8 cellular contexts compared by ENCODE assay signal in the genomic region with DNA sequence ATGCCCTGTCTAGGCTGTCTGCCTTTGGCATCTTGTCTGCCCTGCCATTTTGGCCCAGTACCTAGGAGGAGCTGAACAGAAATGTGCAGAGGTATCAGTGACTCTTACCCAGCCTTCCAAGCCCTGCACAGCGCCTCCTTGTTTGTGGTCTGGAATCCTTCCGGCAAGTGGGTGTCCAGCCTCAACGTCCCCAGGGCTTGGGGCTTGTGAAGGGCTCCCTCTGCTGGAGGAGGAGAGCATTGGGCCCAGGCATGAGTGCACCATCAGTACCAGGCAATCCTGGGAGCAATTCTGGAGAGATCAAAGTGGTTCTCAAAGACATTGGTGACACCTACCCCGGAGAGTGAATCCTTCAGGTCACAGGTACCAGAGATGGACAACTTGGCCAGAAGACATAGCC. TPM values are rescaled to one million over a fixed set of nuclear protein-coding genes. Genes with fewer than 3 reads are reported as not detected.
A peak's percentile ranks its signal among the peaks of the same experiment; 100 is the strongest.
DNase-seq lines count a peak whose midpoint lies in the region; ATAC-seq, FAIRE-seq and TF ChIP-seq lines count a peak whose summit lies in the region.
"Had no signal": no experiment of that assay in that cellular context is flagged by ENCODE, and none has a peak within 500 bp of the region (broad histone marks: within the 10 kb centered on the region; RNA-seq: fewer than 3 reads in every experiment).

No MANE protein-coding gene starts in this region.

- ATAC-seq in K562 = no peak

- H3K27ac Mint-ChIP-seq in activated T-helper 1 cell treated with anti-CD3 and anti-CD28 coated beads, Interleukin-12 subunit alpha, Interleukin-12 subunit beta, Interleukin-2, Interleukin-4 antibody, amounts not matched to agents 30 ng/mL and 10 ng/mL and 1 ng/mL, durations not matched to agents 14 hours and 24 hours and 36 hours = no peak overlapping the region
- H3K27ac Mint-ChIP-seq: T-helper 1 cell treated with Interleukin-12 subunit alpha and Interleukin-12 subunit beta and Interleukin-4 antibody, amounts not matched to agents 30 μg/mL and 1 μg/mL, for 36 hours had no signal

- no peak overlapping the region for H3K4me3 Mint-ChIP-seq in activated T-helper 1 cell treated with anti-CD3 and anti-CD28 coated beads, Interleukin-12 subunit alpha, Interleukin-12 subunit beta, Interleukin-2, Interleukin-4 antibody, amounts not matched to agents 30 ng/mL and 10 ng/mL and 1 ng/mL, durations not matched to agents 14 hours and 24 hours and 36 hours
- H3K4me3 Mint-ChIP-seq: T-helper 1 cell treated with Interleukin-12 subunit alpha and Interleukin-12 subunit beta and Interleukin-4 antibody, amounts not matched to agents 30 μg/mL and 1 μg/mL, for 36 hours had no signal

- no peak for FAIRE-seq in K562 (lab: Jason Lieb, UNC)

- H3K36me3 ChIP-seq in K562 (ENCODE audit: control insufficient read depth, insufficient read depth, low read length) = no peaks in the 10 kb centered on the region
- no peaks in the 10 kb centered on the region for H3K36me3 ChIP-seq in neutrophil

- no peak overlapping the region for H2AFZ ChIP-seq in K562 (ENCODE audit: low read depth, low read length)

- H3K27me3 ChIP-seq in K562 (ENCODE audit: control insufficient read depth in 2 of 2, insufficient read depth in 2 of 2, low read length in 2 of 2) (no peaks in the 10 kb centered on the region), neutrophil (no peaks in the 10 kb centered on the region)

- H3K9ac ChIP-seq in K562 (ENCODE audit: insufficient read depth in 1 of 2, low read depth in 2 of 2, low read length in 2 of 2) = no peak overlapping the region

- no peaks in the 10 kb centered on the region for H3K4me1 Mint-ChIP-seq in activated T-helper 1 cell treated with anti-CD3 and anti-CD28 coated beads, Interleukin-12 subunit alpha, Interleukin-12 subunit beta, Interleukin-2, Interleukin-4 antibody, amounts not matched to agents 30 ng/mL and 10 ng/mL and 1 ng/mL, durations not matched to agents 14 hours and 24 hours and 36 hours (ENCODE audit: low read depth)

- BruUV-seq in K562 (replicated peaks; lab: Mats Ljungman, UMichigan) = no TSS peak

- CTCF ChIA-PET in K562 (lab: Yijun Ruan, JAX; ENCODE audit: low intra/inter-chr PET ratio) = interaction anchor here (1.0 kb wide), 1 partner anchor 123 kb away, joined by 3 read pairs; no protein-coding TSS in a partner anchor

- H3K79me2 ChIP-seq in K562 (ENCODE audit: control insufficient read depth, insufficient read depth, low read length) = no peaks in the 10 kb centered on the region

- DNase-seq in Kasumi-1 (lab: John Stamatoyannopoulos, UW) = peak; percentile 5 to 16
- DNase-seq in K562 (ENCODE audit: extremely low read depth in 1 of 4, low spot score in 3 of 4) = peak in 1 of 4 experiments; percentile 4
- no peak for DNase-seq in NCI-H345 (lab: John Stamatoyannopoulos, UW)
- no peak for DNase-seq in posterior cingulate gyrus
- no peak for DNase-seq in activated T-helper 1 cell treated with anti-CD3 and anti-CD28 coated beads, Interleukin-12 subunit alpha, Interleukin-12 subunit beta, Interleukin-2, Interleukin-4 antibody, amounts not matched to agents 30 ng/mL and 10 ng/mL and 1 ng/mL, durations not matched to agents 14 hours and 24 hours and 36 hours (ENCODE audit: low spot score)

- no peaks in the 10 kb centered on the region for H3K36me3 Mint-ChIP-seq in activated T-helper 1 cell treated with anti-CD3 and anti-CD28 coated beads, Interleukin-12 subunit alpha, Interleukin-12 subunit beta, Interleukin-2, Interleukin-4 antibody, amounts not matched to agents 30 ng/mL and 10 ng/mL and 1 ng/mL, durations not matched to agents 14 hours and 24 hours and 36 hours (ENCODE audit: low read depth)

- intact Hi-C loops in K562 (cut with micrococcal nuclease) (loop anchor here (10.0 kb wide), 1 partner anchor 119 kb away; no protein-coding TSS in a partner anchor), posterior cingulate gyrus (cut with DNase I) (no loop called here)
- intact Hi-C loops in activated T-helper 1 cell treated with anti-CD3 and anti-CD28 coated beads, Interleukin-12 subunit alpha, Interleukin-12 subunit beta, Interleukin-2, Interleukin-4 antibody, amounts not matched to agents 30 ng/mL and 10 ng/mL and 1 ng/mL, durations not matched to agents 14 hours and 24 hours and 36 hours (cut with micrococcal nuclease) = loop anchor here (1.0 kb wide), 1 partner anchor 122 kb away; no protein-coding TSS in a partner anchor

- H3K27ac ChIP-seq in K562 (ENCODE audit: extremely low read depth, low read depth, low read length) = no peak overlapping the region
- H3K27ac ChIP-seq in neutrophil = no peak overlapping the region

- POLR2A ChIA-PET in K562 (lab: Yijun Ruan, JAX) = interaction anchor here (0.6 kb wide), 1 partner anchor 216 kb away, joined by 3 read pairs; no protein-coding TSS in a partner anchor

- no peaks in the 10 kb centered on the region for H3K9me3 ChIP-seq in K562 (replicated peaks; ENCODE audit: control insufficient read depth, insufficient read depth, low read depth, low read length)
- H3K9me3 ChIP-seq in neutrophil = no peaks in the 10 kb centered on the region

- no peaks in the 10 kb centered on the region for H4K20me1 ChIP-seq in K562 (replicated peaks; ENCODE audit: control insufficient read depth, insufficient read depth, low read length)

- H3K9me1 ChIP-seq in K562 (ENCODE audit: control insufficient read depth, insufficient read depth, low read length) = no peaks in the 10 kb centered on the region

- no peak overlapping the region for H3K4me2 ChIP-seq in K562 (ENCODE audit: insufficient read depth, low read length)

- H3K4me1 ChIP-seq in K562 (replicated peaks in 1 of 2; ENCODE audit: control insufficient read depth in 2 of 2, insufficient read depth in 2 of 2, low read length in 2 of 2) (peaks cover 0 to 5% of the 10 kb centered on the region in 2 experiments; a peak in 2 of 5 replicates), neutrophil (ENCODE audit: control insufficient read depth in 1 of 2, insufficient read depth in 1 of 2, low read depth in 1 of 2, low read length in 1 of 2) (no peaks in the 10 kb centered on the region)

- WGBS in K562 (ENCODE audit: insufficient coverage, low coverage, missing lambda C conversion rate) = 5% methylated on average over 4 of the region's 4 CpGs

- TF ChIP-seq RAD21 in K562 (CRISPR knock-in tag; conservative IDR thresholded peaks at IDR 0.05 in 1 of 2, IDR thresholded peaks at IDR 0.05 in 1 of 2) = peak in 1 of 2 experiments; percentile 29; a peak in 1 of 4 replicates

- H3K27me3 Mint-ChIP-seq in activated T-helper 1 cell treated with anti-CD3 and anti-CD28 coated beads, Interleukin-12 subunit alpha, Interleukin-12 subunit beta, Interleukin-2, Interleukin-4 antibody, amounts not matched to agents 30 ng/mL and 10 ng/mL and 1 ng/mL, durations not matched to agents 14 hours and 24 hours and 36 hours (ENCODE audit: insufficient read depth) = peaks cover 5% of the 10 kb centered on the region

- no peaks in the 10 kb centered on the region for H3K9me3 Mint-ChIP-seq in activated T-helper 1 cell treated with anti-CD3 and anti-CD28 coated beads, Interleukin-12 subunit alpha, Interleukin-12 subunit beta, Interleukin-2, Interleukin-4 antibody, amounts not matched to agents 30 ng/mL and 10 ng/mL and 1 ng/mL, durations not matched to agents 14 hours and 24 hours and 36 hours
- H3K9me3 Mint-ChIP-seq: T-helper 1 cell treated with Interleukin-12 subunit alpha and Interleukin-12 subunit beta and Interleukin-4 antibody, amounts not matched to agents 30 μg/mL and 1 μg/mL, for 36 hours had no signal

- in situ Hi-C loops in K562 (cut with MboI) = no loop called here

- peak; percentile 95 for TF ChIP-seq CTCF in GM12872 (IDR thresholded peaks at IDR 0.05; ENCODE audit: insufficient read depth, low read depth, low read length)
- TF ChIP-seq CTCF in K562 (IDR thresholded peaks at IDR 0.05 in 2 of 3, conservative IDR thresholded peaks at IDR 0.05 in 1 of 3; ENCODE audit: insufficient read depth in 2 of 3, low read depth in 1 of 3, low read length in 3 of 3) = peak; percentile 21 to 37 (median 30); a peak in 3 of 6 replicates
- TF ChIP-seq CTCF in neutrophil (IDR thresholded peaks at IDR 0.05) = peak; percentile 17

- no peak for TF ChIP-seq EP300 in K562 (IDR thresholded peaks at IDR 0.05; ENCODE audit: low read length)

- no peak for TF ChIP-seq POLR2A in K562 (conservative IDR thresholded peaks at IDR 0.05)

- H3K4me3 ChIP-seq in K562 = no peak overlapping the region
- H3K4me3 ChIP-seq in neutrophil (ENCODE audit: low read depth in 1 of 2, low read length in 1 of 2) = no peak overlapping the region

RNA-seq across cellular contexts. Expression of a gene that starts 2.4 kb away (rescaled TPM):
- total RNA-seq in K562 (2011; cell fraction: chromatin; rRNA removed; ENCODE audit: low replicate concordance) = not detected in 2 replicates
- not detected in 2 replicates for total RNA-seq in K562 (2011; cell fraction: nucleolus; rRNA removed)
- total RNA-seq in K562 (2011; cell fraction: nucleoplasm; rRNA removed) = 0.53 TPM in 1 of 2 replicates, not detected in the other
- total RNA-seq in K562 (2014; rRNA removed) = not detected in 2 replicates
- not detected in 2 replicates for total RNA-seq in K562 (2014; rRNA removed; fragmentation: Illumina TruSeq; extraction: Trizol)
- not detected in 2 replicates for total RNA-seq in K562 (2015; rRNA removed; fragmentation: Illumina TruSeq; extraction: Trizol)
- total RNA-seq in K562 (2021) = not detected in 2 replicates
- polyA plus RNA-seq in K562 (2011; rRNA removed) = not detected in 2 replicates
- polyA plus RNA-seq in K562 (2011; cell fraction: cytosol; rRNA removed) = not detected in 2 replicates
- not detected in 2 replicates for polyA plus RNA-seq in K562 (2011; cell fraction: nucleus; rRNA removed)
- not detected in 2 replicates for polyA plus RNA-seq in K562 (2012)
- polyA plus RNA-seq in K562 (2014; fragmentation: Illumina TruSeq; extraction: Trizol) = not detected in 2 replicates
- polyA plus RNA-seq in K562 (2014; fragmentation: Nextera tagmentation; extraction: Ambion mirVana) = not detected
- not detected in 2 replicates for polyA plus RNA-seq in K562 (2014; rRNA removed)
- not detected in 2 replicates for polyA minus RNA-seq in K562 (2011; rRNA and poly(A)+ RNA removed)
- polyA minus RNA-seq in K562 (2011; cell fraction: cytosol; rRNA and poly(A)+ RNA removed) = not detected in 2 replicates
- not detected in 2 replicates for polyA minus RNA-seq in K562 (2011; cell fraction: nucleus; rRNA and poly(A)+ RNA removed)
- not detected in 2 replicates for total RNA-seq in activated T-helper 1 cell treated with anti-CD3 and anti-CD28 coated beads, Interleukin-12 subunit alpha, Interleukin-12 subunit beta, Interleukin-2, Interleukin-4 antibody, amounts not matched to agents 30 ng/mL and 10 ng/mL and 1 ng/mL, durations not matched to agents 14 hours and 24 hours and 36 hours

RNA-seq across cellular contexts. Expression of a gene that starts 30.1 kb away (rescaled TPM):
- not detected in 2 replicates for total RNA-seq in K562 (2011; cell fraction: chromatin; rRNA removed; ENCODE audit: low replicate concordance)
- not detected in 2 replicates for total RNA-seq in K562 (2011; cell fraction: nucleolus; rRNA removed)
- not detected in 2 replicates for total RNA-seq in K562 (2011; cell fraction: nucleoplasm; rRNA removed)
- 0.16 TPM in 1 of 2 replicates, not detected in the other for total RNA-seq in K562 (2014; rRNA removed)
- not detected in 2 replicates for total RNA-seq in K562 (2014; rRNA removed; fragmentation: Illumina TruSeq; extraction: Trizol)
- total RNA-seq in K562 (2015; rRNA removed; fragmentation: Illumina TruSeq; extraction: Trizol) = not detected in 2 replicates
- total RNA-seq in K562 (2021) = not detected in 2 replicates
- polyA plus RNA-seq in K562 (2011; rRNA removed) = not detected in 2 replicates
- polyA plus RNA-seq in K562 (2011; cell fraction: cytosol; rRNA removed) = 0.30 TPM in 1 of 2 replicates, not detected in the other
- polyA plus RNA-seq in K562 (2011; cell fraction: nucleus; rRNA removed) = not detected in 2 replicates
- 0.13 and 0.26 TPM in 2 replicates for polyA plus RNA-seq in K562 (2012)
- 0.10 TPM in 1 of 2 replicates, not detected in the other for polyA plus RNA-seq in K562 (2014; fragmentation: Illumina TruSeq; extraction: Trizol)
- polyA plus RNA-seq in K562 (2014; fragmentation: Nextera tagmentation; extraction: Ambion mirVana) = not detected
- 0.11 TPM in 1 of 2 replicates, not detected in the other for polyA plus RNA-seq in K562 (2014; rRNA removed)
- polyA minus RNA-seq in K562 (2011; rRNA and poly(A)+ RNA removed) = not detected in 2 replicates
- polyA minus RNA-seq in K562 (2011; cell fraction: cytosol; rRNA and poly(A)+ RNA removed) = not detected in 2 replicates
- polyA minus RNA-seq in K562 (2011; cell fraction: nucleus; rRNA and poly(A)+ RNA removed) = not detected in 2 replicates
- not detected in 2 replicates for total RNA-seq in activated T-helper 1 cell treated with anti-CD3 and anti-CD28 coated beads, Interleukin-12 subunit alpha, Interleukin-12 subunit beta, Interleukin-2, Interleukin-4 antibody, amounts not matched to agents 30 ng/mL and 10 ng/mL and 1 ng/mL, durations not matched to agents 14 hours and 24 hours and 36 hours

Comparison
In these comparisons a context has a peak if more than half of its experiments do, and no peak if none do; other contexts are left out.
1. CTCF ChIP-seq: peak in every context shown above with its lines; median percentile 95 in GM12872; 30 in K562; 17 in neutrophil.
2. DNase-seq: peak in Kasumi-1 (2 of 2); none in NCI-H345 (single experiment), posterior cingulate gyrus (0 of 10) and activated T-helper 1 cell treated with anti-CD3 and anti-CD28 coated beads, Interleukin-12 subunit alpha, Interleukin-12 subunit beta, Interleukin-2, Interleukin-4 antibody, amounts not matched to agents 30 ng/mL and 10 ng/mL and 1 ng/mL, durations not matched to agents 14 hours and 24 hours and 36 hours (single experiment).